ENCODE assay signal across 21 cellular contexts in the genomic region with DNA sequence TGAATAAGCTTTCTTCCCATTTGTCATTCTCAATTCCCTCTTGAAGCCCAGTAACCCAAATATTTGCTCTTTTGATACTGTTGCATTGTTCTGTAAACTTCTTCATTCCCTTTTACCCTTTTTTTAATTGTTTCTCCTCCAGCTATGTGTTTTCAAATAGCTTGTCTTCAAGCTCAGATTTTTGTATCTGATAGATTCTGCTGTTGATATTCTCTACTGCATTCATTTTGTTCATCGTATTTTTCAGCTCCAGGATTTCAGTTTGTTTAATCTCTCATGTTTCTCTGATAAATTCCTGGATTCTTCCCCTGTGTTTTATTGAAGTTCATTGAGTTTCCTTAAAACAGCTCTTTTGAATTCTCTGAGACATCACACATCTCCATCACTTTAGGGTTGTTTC.
"Had no signal": no experiment of that assay in that cellular context is flagged by ENCODE, and none has a peak within 500 bp of the region (broad histone marks: within the 10 kb centered on the region; RNA-seq: fewer than 3 reads in every experiment).

No MANE protein-coding gene starts in this region.

- DNase-seq: cortex of kidney; dorsolateral prefrontal cortex; effector CD4-positive, alpha-beta T cell; effector memory CD4-positive, alpha-beta T cell; esophagus squamous epithelium; foreskin melanocyte; gastrocnemius medialis; heart left ventricle; hypothalamus; kidney; left colon; left ventricle myocardium inferior; lower lobe of right lung; naive B cell had no signal

- H3K27me3 ChIP-seq: colonic mucosa, dorsolateral prefrontal cortex, esophagus squamous epithelium, gastrocnemius medialis, heart left ventricle, hepatocyte had no signal

- H3K27ac Mint-ChIP-seq: mesothelial cell of epicardium, naive B cell had no signal

- H3K36me3 ChIP-seq: colonic mucosa, gastrocnemius medialis, heart left ventricle, lower lobe of right lung had no signal

- H3K4me3 ChIP-seq: colonic mucosa, dorsolateral prefrontal cortex, esophagus squamous epithelium, gastrocnemius medialis, heart left ventricle, hepatocyte, left ventricle myocardium inferior, lower lobe of right lung, mucosa of descending colon had no signal

- H3K27me3 Mint-ChIP-seq: naive B cell had no signal

- H3K4me3 Mint-ChIP-seq: immature natural killer cell, mesothelial cell of epicardium had no signal

- H3K9me3 ChIP-seq: colonic mucosa, gastrocnemius medialis had no signal

- H3K27ac ChIP-seq: colonic mucosa, dorsolateral prefrontal cortex, epithelial cell of prostate, esophagus squamous epithelium, gastrocnemius medialis, heart left ventricle, hepatocyte, left ventricle myocardium inferior, lower lobe of right lung had no signal

- FAIRE-seq: endometrium, kidney had no signal

- H3K4me2 ChIP-seq: hepatocyte had no signal

- H2AFZ ChIP-seq: hepatocyte had no signal
